ENCODE assay signal across 32 cellular contexts in the genomic region with DNA sequence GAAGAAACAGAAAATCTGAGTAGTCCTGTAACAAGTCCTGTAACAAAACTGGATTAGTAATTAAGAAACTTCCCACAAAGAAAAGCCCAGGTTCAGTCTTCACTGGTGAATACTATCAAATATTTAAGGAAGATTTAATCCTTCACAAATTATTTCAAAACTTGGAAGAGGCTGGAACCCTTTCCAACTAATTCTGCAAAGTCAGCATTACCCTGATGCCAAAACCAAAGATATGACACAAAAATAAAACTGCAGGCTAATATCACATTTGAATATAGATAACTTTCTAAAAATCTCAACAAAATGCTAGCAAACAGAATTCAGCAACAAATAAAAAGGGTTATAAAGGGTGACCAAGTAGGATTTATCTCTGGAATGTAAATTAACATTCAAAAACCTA.
"Had no signal": no experiment of that assay in that cellular context is flagged by ENCODE, and none has a peak within 500 bp of the region (broad histone marks: within the 10 kb centered on the region; RNA-seq: fewer than 3 reads in every experiment).

No MANE protein-coding gene starts in this region.

- H3K9me3 ChIP-seq: adrenal gland, body of pancreas had no signal

- ATAC-seq: activated CD8-positive, alpha-beta T cell treated with anti-CD3 and anti-CD28 coated beads for 36 hours; activated naive CD4-positive, alpha-beta T cell treated with anti-CD3 and anti-CD28 coated beads, Interleukin-2, amount 50 U/mL, for 72 hours; activated T-cell treated with anti-CD3 and anti-CD28 coated beads, Interleukin-2, amount 50 U/mL, for 4 hours; activated T-cell treated with anti-CD3 and anti-CD28 coated beads, Interleukin-2, amount 50 U/mL, for 72 hours; activated T-helper 17 cell treated with anti-CD3 and anti-CD28 coated beads, Interleukin-2, amount 50 U/mL, for 72 hours; body of pancreas had no signal

- H3K36me3 ChIP-seq: adrenal gland, brain microvascular endothelial cell, breast epithelium had no signal

- H3K27ac ChIP-seq: adrenal gland, body of pancreas, brain microvascular endothelial cell, breast epithelium, VCaP had no signal

- H3K4me1 ChIP-seq: adrenal gland, body of pancreas, breast epithelium had no signal

- DNase-seq: activated B cell treated with CpG ODN at 0.5 μM for 24 hours; activated CD4-positive, alpha-beta memory T cell treated with anti-CD3 and anti-CD28 coated beads for 36 hours; activated CD4-positive, alpha-beta T cell treated with anti-CD3 and anti-CD28 coated beads for 4 hours; activated CD4-positive, alpha-beta T cell treated with anti-CD3 and anti-CD28 coated beads, Interleukin-2, amount 10 ng/mL, durations not matched to agents 24 days and 14 days; activated CD4-positive, alpha-beta T cell treated with anti-CD3 and anti-CD28 coated beads, Interleukin-2, amount 50 U/mL, for 1 hour; activated CD4-positive, alpha-beta T cell treated with anti-CD3 and anti-CD28 coated beads, Interleukin-2, amount 50 U/mL, for 4 hours; activated CD4-positive, CD25-positive, alpha-beta regulatory T cell treated with anti-CD3 and anti-CD28 coated beads, Interleukin-2, amount 50 U/mL, for 72 hours; activated CD8-positive, alpha-beta memory T cell treated with anti-CD3 and anti-CD28 coated beads, Interleukin-2, amount 50 U/mL, for 4 hours; activated CD8-positive, alpha-beta T cell treated with anti-CD3 and anti-CD28 coated beads for 36 hours; activated effector memory CD4-positive, alpha-beta T cell treated with anti-CD3 and anti-CD28 coated beads, Interleukin-2, amount 50 U/mL, for 16 hours; activated gamma-delta T cell treated with Interleukin-2 at 50 U/mL for 16 hours; activated naive CD4-positive, alpha-beta T cell; activated naive CD4-positive, alpha-beta T cell treated with anti-CD3 and anti-CD28 coated beads for 36 hours; activated naive CD4-positive, alpha-beta T cell treated with anti-CD3 and anti-CD28 coated beads, Interleukin-2, amount 50 U/mL, for 16 hours; activated naive CD8-positive, alpha-beta T cell treated with anti-CD3 and anti-CD28 coated beads for 36 hours; activated T-cell treated with anti-CD3 and anti-CD28 coated beads for 4 hours; activated T-cell treated with anti-CD3 and anti-CD28 coated beads, Interleukin-2, amount 50 U/mL, for 1 hour; activated T-cell treated with anti-CD3 and anti-CD28 coated beads, Interleukin-2, amount 50 U/mL, for 4 hours; activated T-cell treated with anti-CD3 and anti-CD28 coated beads, Interleukin-2, amount 50 U/mL, for 72 hours; adrenal gland; amniotic stem cell; aorta; body of pancreas; brain microvascular endothelial cell; central memory CD4-positive, alpha-beta T cell; T-helper 2 cell; T-helper 9 cell had no signal

- H3K27me3 ChIP-seq: adrenal gland, body of pancreas, brain microvascular endothelial cell, breast epithelium had no signal

- FAIRE-seq: TTC549 had no signal

- H3K4me3 ChIP-seq: adrenal gland, body of pancreas, breast epithelium had no signal
